12 cellular contexts compared by ENCODE assay signal in the genomic region with DNA sequence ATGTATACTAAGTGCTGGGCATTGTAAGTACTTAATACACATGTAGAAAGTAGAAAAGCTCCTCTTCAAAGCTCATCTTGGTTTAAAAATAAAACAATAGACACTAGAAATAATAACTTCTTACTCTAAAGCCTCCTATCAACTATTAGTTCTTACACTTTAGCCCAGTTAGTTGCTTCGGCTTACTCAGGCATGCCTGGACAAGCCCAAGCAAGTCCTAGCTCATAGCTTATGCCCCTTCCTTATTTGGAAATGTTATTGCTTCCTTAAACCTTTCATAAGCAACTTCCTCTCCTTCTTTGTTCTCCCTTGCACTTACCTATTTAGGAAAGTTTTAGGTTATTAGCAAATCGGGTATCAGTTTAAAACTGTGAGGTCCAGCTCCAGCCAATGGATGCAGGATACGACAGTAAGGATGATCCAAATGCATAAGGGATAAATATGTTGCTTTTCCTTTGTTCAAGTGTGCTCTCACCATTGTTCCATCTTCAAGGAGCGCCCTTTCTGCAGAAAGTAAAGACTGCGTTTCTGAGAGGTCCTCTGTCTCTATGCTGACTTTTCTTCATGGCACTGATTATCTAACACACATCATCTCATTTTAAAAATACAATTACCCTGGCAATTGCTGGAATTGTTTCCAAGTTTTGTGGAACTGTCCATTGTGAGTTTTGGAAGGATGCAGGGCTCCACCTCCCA. TPM values are rescaled to one million over a fixed set of nuclear protein-coding genes. Genes with fewer than 3 reads are reported as not detected.
DNase-seq lines count a peak whose midpoint lies in the region; ATAC-seq and TF ChIP-seq lines count a peak whose summit lies in the region.
"Had no signal": no experiment of that assay in that cellular context is flagged by ENCODE, and none has a peak within 500 bp of the region (broad histone marks: within the 10 kb centered on the region; RNA-seq: fewer than 3 reads in every experiment).

No MANE protein-coding gene starts in this region.

- no peaks in the 10 kb centered on the region for H3K9me3 ChIP-seq in DOHH2 (ENCODE audit: control insufficient read depth, insufficient read depth, low read length)
- H3K9me3 ChIP-seq in MG63: peaks cover 3% of the 10 kb centered on the region; the same call in 1 of the 2 replicates

- H3K4me1 ChIP-seq in DOHH2 (ENCODE audit: control insufficient read depth, low read length): peaks cover 39% of the 10 kb centered on the region

- TF ChIP-seq CTCF in DOHH2 (IDR thresholded peaks at IDR 0.05; ENCODE audit: low read depth, low read length, poor library complexity, severe bottlenecking) (no peak), choroid plexus epithelial cell (conservative IDR thresholded peaks at IDR 0.05; ENCODE audit: low read depth, low read length) (no peak)

- peaks cover 37% of the 10 kb centered on the region for H3K36me3 ChIP-seq in DOHH2 (ENCODE audit: control insufficient read depth, low read length)
- H3K36me3 ChIP-seq in MG63: peaks cover 16% of the 10 kb centered on the region

- peak overlapping the region; percentile 25 for H3K27ac ChIP-seq in DOHH2 (ENCODE audit: low read depth, low read length)

- H3K4me2 ChIP-seq in DOHH2 (ENCODE audit: low read length): peak overlapping the region; percentile 18; the same call in 1 of the 2 replicates

- H3K27me3 ChIP-seq in DOHH2 (ENCODE audit: control insufficient read depth, low read length) (no peaks in the 10 kb centered on the region), MG63 (no peaks in the 10 kb centered on the region)

- peaks cover 5% of the 10 kb centered on the region for H3F3A ChIP-seq in DOHH2 (ENCODE audit: control insufficient read depth, insufficient read depth)

- no peaks in the 10 kb centered on the region for H4K20me1 ChIP-seq in DOHH2 (ENCODE audit: control insufficient read depth, insufficient read depth, low read depth, low read length)

- H3K4me3 ChIP-seq in DOHH2 (ENCODE audit: low read length) (peak overlapping the region; percentile 23), MG63 (no peak overlapping the region), choroid plexus epithelial cell (ENCODE audit: low read depth, low read length) (no peak overlapping the region)
- H3K4me3 ChIP-seq: coronary artery had no signal

- H3K79me2 ChIP-seq in DOHH2 (ENCODE audit: control insufficient read depth, low read length): peaks cover 88% of the 10 kb centered on the region

- ATAC-seq in HG02588 (IDR thresholded peaks at IDR 0.05; ENCODE audit: unreplicated experiment) (no peak), GM18511 (IDR thresholded peaks at IDR 0.05; ENCODE audit: unreplicated experiment) (no peak), GM18502 (IDR thresholded peaks at IDR 0.05; ENCODE audit: poor library complexity, unreplicated experiment) (no peak)

- DNase-seq in MG63 (peak; percentile 13), choroid plexus epithelial cell (ENCODE audit: low read depth) (peak; percentile 83), non-pigmented ciliary epithelial cell (ENCODE audit: low read depth) (peak; percentile 43), nucleus accumbens (lab: John Stamatoyannopoulos, UW) (no peak)
- DNase-seq: NCI-H1436, nephron progenitor cell, T-helper 9 cell had no signal

- H3K9me2 ChIP-seq in DOHH2 (replicated peaks; ENCODE audit: control insufficient read depth, low read length): no peaks in the 10 kb centered on the region

RNA-seq across cellular contexts. Expression of a gene that starts 12.3 kb away (rescaled TPM):
- 73.1 and 113 TPM in 2 replicates for total RNA-seq in MG63 (2014; rRNA removed; shearing (Covaris generic); ENCODE audit: low replicate concordance)

RNA-seq across cellular contexts. Expression of a gene that starts 28.7 kb away (rescaled TPM):
- total RNA-seq in MG63 (2014; rRNA removed; shearing (Covaris generic); ENCODE audit: low replicate concordance): 187 and 302 TPM in 2 replicates

Comparison
In these comparisons a context has a peak if more than half of its experiments do, and no peak if none do; other contexts are left out.
1. DNase-seq: peak in MG63 (single experiment), choroid plexus epithelial cell (single experiment) and non-pigmented ciliary epithelial cell (single experiment); none in nucleus accumbens (0 of 56).